Comparison of ENCODE assay signal across 16 cellular contexts in genomic region chr9:106953166-106953565, GRCh38.
A peak's percentile ranks its signal among the peaks of the same experiment; 100 is the strongest.
DNase-seq lines count a peak whose midpoint lies in the region; ATAC-seq and TF ChIP-seq lines count a peak whose summit lies in the region.
"Had no signal": no experiment of that assay in that cellular context is flagged by ENCODE, and none has a peak within 500 bp of the region (broad histone marks: within the 10 kb centered on the region; RNA-seq: fewer than 3 reads in every experiment).

No MANE protein-coding gene starts in this region.

- H3K9ac ChIP-seq in skeletal muscle tissue (ENCODE audit: low read depth in 1 of 3, low read length in 3 of 3): no peak overlapping the region

- peak overlapping the region; percentile 6 for H3K27ac ChIP-seq in skeletal muscle tissue (ENCODE audit: low read depth, low read length)
- H3K27ac ChIP-seq: Peyer's patch had no signal

- H3K27ac Mint-ChIP-seq in stimulated activated naive B cell treated with anti-CD40 and anti-IgM and Interleukin-4, amounts not matched to agents 10 μg/mL and 1 μg/mL and 100 μg/mL, for 72 hours: no peak overlapping the region
- H3K27ac Mint-ChIP-seq: effector memory CD8-positive, alpha-beta T cell had no signal

- H3K4me3 Mint-ChIP-seq in stimulated activated naive B cell treated with anti-CD40 and anti-IgM and Interleukin-4, amounts not matched to agents 10 μg/mL and 1 μg/mL and 100 μg/mL, for 72 hours: no peak overlapping the region
- H3K4me3 Mint-ChIP-seq: brain; effector memory CD8-positive, alpha-beta T cell had no signal

- ATAC-seq in stimulated activated naive B cell treated with anti-CD40 and anti-IgM and Interleukin-4, amounts not matched to agents 10 μg/mL and 1 μg/mL and 100 μg/mL, for 72 hours (replicated peaks): no peak
- ATAC-seq in GM18907 (IDR thresholded peaks at IDR 0.05; ENCODE audit: unreplicated experiment): no peak
- ATAC-seq: effector memory CD8-positive, alpha-beta T cell had no signal

- DNase-seq in HCEC 1CT (peak; percentile 95), T1000 (lab: John Stamatoyannopoulos, UW) (peak; percentile 37), foreskin fibroblast (peak; percentile 86 to 88)
- DNase-seq in stimulated activated naive B cell treated with anti-CD40 and anti-IgM and Interleukin-4, amounts not matched to agents 10 μg/mL and 1 μg/mL and 100 μg/mL, for 72 hours: no peak
- DNase-seq in activated naive CD4-positive, alpha-beta T cell treated with anti-CD3 and anti-CD28 coated beads, Interleukin-2, amount 50 U/mL, for 16 hours: no peak
- DNase-seq: activated CD4-positive, alpha-beta T cell treated with anti-CD3 and anti-CD28 coated beads, Interleukin-2, amount 50 U/mL, for 48 hours; activated effector memory CD4-positive, alpha-beta T cell treated with Interleukin-2 at 50 U/mL for 16 hours; effector memory CD8-positive, alpha-beta T cell; head of caudate nucleus; NCI-H1105; NCI-H524; Peyer's patch; T-helper 9 cell had no signal

- H3K4me1 ChIP-seq in skeletal muscle tissue (ENCODE audit: control insufficient read depth in 3 of 3, insufficient read depth in 3 of 3, low read length in 3 of 3): peaks cover 9 to 22% (median 9%) of the 10 kb centered on the region in 3 donors
- H3K4me1 ChIP-seq: Peyer's patch had no signal

- no peaks in the 10 kb centered on the region for H3K9me3 ChIP-seq in skeletal muscle tissue (ENCODE audit: control insufficient read depth in 3 of 3, low read length in 3 of 3)
- H3K9me3 ChIP-seq: Peyer's patch had no signal

- H3K4me3 ChIP-seq in foreskin fibroblast (ENCODE audit: low read depth in 1 of 2, low read length in 2 of 2) (no peak overlapping the region), skeletal muscle tissue (ENCODE audit: low read length in 3 of 3) (no peak overlapping the region)
- H3K4me3 ChIP-seq: Peyer's patch had no signal

- H3K36me3 Mint-ChIP-seq in stimulated activated naive B cell treated with anti-CD40 and anti-IgM and Interleukin-4, amounts not matched to agents 10 μg/mL and 1 μg/mL and 100 μg/mL, for 72 hours: no peaks in the 10 kb centered on the region

- H3K36me3 ChIP-seq in skeletal muscle tissue (ENCODE audit: control insufficient read depth in 3 of 3, insufficient read depth in 3 of 3, low read length in 3 of 3): peaks cover 0 to 8% (median 2%) of the 10 kb centered on the region in 3 donors
- H3K36me3 ChIP-seq: Peyer's patch had no signal

- H3K9me3 Mint-ChIP-seq in stimulated activated naive B cell treated with anti-CD40 and anti-IgM and Interleukin-4, amounts not matched to agents 10 μg/mL and 1 μg/mL and 100 μg/mL, for 72 hours: peaks cover 0 to 2% of the 10 kb centered on the region in 2 donors
- H3K9me3 Mint-ChIP-seq: brain had no signal

- H3K4me1 Mint-ChIP-seq in stimulated activated naive B cell treated with anti-CD40 and anti-IgM and Interleukin-4, amounts not matched to agents 10 μg/mL and 1 μg/mL and 100 μg/mL, for 72 hours: no peaks in the 10 kb centered on the region

- peaks cover 6 to 7% of the 10 kb centered on the region in 2 donors for H3K27me3 Mint-ChIP-seq in stimulated activated naive B cell treated with anti-CD40 and anti-IgM and Interleukin-4, amounts not matched to agents 10 μg/mL and 1 μg/mL and 100 μg/mL, for 72 hours
- H3K27me3 Mint-ChIP-seq: brain; effector memory CD8-positive, alpha-beta T cell had no signal

- H3K27me3 ChIP-seq in skeletal muscle tissue (ENCODE audit: control insufficient read depth in 3 of 3, insufficient read depth in 3 of 3, low read length in 3 of 3): no peaks in the 10 kb centered on the region
- H3K27me3 ChIP-seq: Peyer's patch had no signal

- no peak for TF ChIP-seq CTCF in foreskin fibroblast (IDR thresholded peaks at IDR 0.05; ENCODE audit: low read depth, low read length)

Comparison
In these comparisons a context has a peak if more than half of its experiments do, and no peak if none do; other contexts are left out.
1. DNase-seq: peak in HCEC 1CT (single experiment), T1000 (single experiment) and foreskin fibroblast (2 of 2); none in stimulated activated naive B cell treated with anti-CD40 and anti-IgM and Interleukin-4, amounts not matched to agents 10 μg/mL and 1 μg/mL and 100 μg/mL, for 72 hours (single experiment) and activated naive CD4-positive, alpha-beta T cell treated with anti-CD3 and anti-CD28 coated beads, Interleukin-2, amount 50 U/mL, for 16 hours (single experiment).